Comparison of ENCODE assay signal across 8 cellular contexts in genomic region chr9:36470891-36471290, GRCh38.
DNase-seq lines count a peak whose midpoint lies in the region; ATAC-seq and TF ChIP-seq lines count a peak whose summit lies in the region.

No MANE protein-coding gene starts in this region.

- H3K4me1 Mint-ChIP-seq in immature natural killer cell = peaks cover 33 to 37% of the 10 kb centered on the region in 2 donors

- DNase-seq in SK-N-MC (ENCODE audit: low read depth, low spot score) (no peak), adrenal gland (peak in 6 of 7 donors; percentile 56 to 80 (median 64)), immature natural killer cell (peak; percentile 64 to 69 (median 65)), AML-193 (lab: John Stamatoyannopoulos, UW) (no peak), inferior parietal cortex (ENCODE audit: extremely low spot score) (no peak)
- DNase-seq in stimulated activated CD4-positive, alpha-beta T cell treated with anti-CD3 and anti-CD28 coated beads, Interleukin-2, amount 100 ng/mL, for 48 hours = peak; percentile 32 to 48

- H3K4me1 ChIP-seq in adrenal gland (replicated peaks in 1 of 2) = peaks cover 9 to 29% of the 10 kb centered on the region in 2 donors

- no peak overlapping the region for H3K9ac ChIP-seq in SK-N-MC (ENCODE audit: insufficient read length)

- no peaks in the 10 kb centered on the region for H3K9me3 ChIP-seq in SK-N-MC (ENCODE audit: low read depth, low read length)
- H3K9me3 ChIP-seq in adrenal gland (replicated peaks in 1 of 3) = no peaks in the 10 kb centered on the region

- H3K27ac ChIP-seq in SK-N-MC (0 out of 2 replicates have a peak overlapping the region, but pooled peaks have one; percentile 49), adrenal gland (peak overlapping the region; percentile 55 to 87 (median 69))

- 0 to 4% (median 1%) methylated on average over 6 of the region's 6 CpGs for WGBS in adrenal gland, 4 donors

- peak; percentile 94 for ATAC-seq in GM18511 (IDR thresholded peaks at IDR 0.05; ENCODE audit: unreplicated experiment)
- peak; percentile 92 for ATAC-seq in HG02885 (IDR thresholded peaks at IDR 0.05; ENCODE audit: poor library complexity, unreplicated experiment)

- no peaks in the 10 kb centered on the region for H3K27me3 ChIP-seq in adrenal gland

- H3K4me3 ChIP-seq in SK-N-MC (no peak overlapping the region), adrenal gland (peak overlapping the region in 1 of 4 donors; percentile 46)

- peak in 1 of 2 donors; percentile 38 for TF ChIP-seq POLR2A in adrenal gland (IDR thresholded peaks at IDR 0.05)

- TF ChIP-seq CTCF in adrenal gland (IDR thresholded peaks at IDR 0.05) = no peak

- H3K36me3 ChIP-seq in SK-N-MC (ENCODE audit: insufficient read depth, low read length) = no peaks in the 10 kb centered on the region
- H3K36me3 ChIP-seq in adrenal gland (replicated peaks in 1 of 2) = no peaks in the 10 kb centered on the region

- peak overlapping the region; percentile 80 to 95 (median 88) for H3K4me3 Mint-ChIP-seq in immature natural killer cell

- intact Hi-C loops in adrenal gland (cut with DNase I) = no loop called here

- peak overlapping the region; percentile 87 to 98 (median 96) for H3K27ac Mint-ChIP-seq in immature natural killer cell

- H3K36me3 Mint-ChIP-seq in immature natural killer cell = peaks cover 0 to 3% (median 0%) of the 10 kb centered on the region in 3 donors

- no peaks in the 10 kb centered on the region for H3K9me3 Mint-ChIP-seq in immature natural killer cell

- peaks cover 0 to 1% (median 0%) of the 10 kb centered on the region in 3 donors for H3K27me3 Mint-ChIP-seq in immature natural killer cell (ENCODE audit: low read depth in 3 of 3)

Comparison
In these comparisons a context has a peak if more than half of its experiments do, and no peak if none do; other contexts are left out.
1. DNase-seq: peak in adrenal gland (6 of 7), immature natural killer cell (3 of 3) and stimulated activated CD4-positive, alpha-beta T cell treated with anti-CD3 and anti-CD28 coated beads, Interleukin-2, amount 100 ng/mL, for 48 hours (2 of 2); none in SK-N-MC (single experiment), AML-193 (0 of 2) and inferior parietal cortex (single experiment).